In the genomic region with DNA sequence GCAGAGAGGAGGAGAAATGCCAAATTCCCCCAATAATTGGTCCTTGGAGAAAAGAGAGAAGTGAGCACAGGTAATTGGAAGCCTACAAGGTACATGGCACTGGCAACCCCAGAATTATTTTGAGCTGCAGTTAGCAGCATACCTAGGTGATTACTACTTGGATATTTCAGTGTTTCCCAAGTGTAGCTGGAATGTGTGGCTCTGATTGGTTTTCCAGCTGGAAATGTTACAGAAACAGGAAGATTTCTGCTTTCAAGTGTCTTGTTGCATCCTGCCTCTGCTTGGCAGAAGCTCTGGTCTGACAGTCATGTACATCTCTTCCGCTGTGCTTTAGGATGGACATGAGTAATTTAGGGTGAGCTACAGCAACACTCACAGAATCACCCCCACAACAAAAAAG, we compare ENCODE assay signal across 1 cellular context.
TF ChIP-seq lines count a peak whose summit lies in the region.

No MANE protein-coding gene starts in this region.

TF ChIP-seq in SK-N-SH, 30 proteins besides CTCF, POLR2A, EP300 and RAD21 (continued from another document):
- TF ChIP-seq MXI1 (IDR thresholded peaks at IDR 0.05; ENCODE audit: low read depth, low read length): no peak
- TF ChIP-seq TCF12 (IDR thresholded peaks at IDR 0.05): no peak
- 0 out of 2 replicates have a peak, but pooled peaks have one; percentile 7 for TF ChIP-seq JUND (IDR thresholded peaks at IDR 0.05)
